Comparison of ENCODE assay signal across 31 cellular contexts in genomic region chr18:69804776-69805501, GRCh38.
"Had no signal": no experiment of that assay in that cellular context is flagged by ENCODE, and none has a peak within 500 bp of the region (broad histone marks: within the 10 kb centered on the region; RNA-seq: fewer than 3 reads in every experiment).

No MANE protein-coding gene starts in this region.

- H3K36me3 ChIP-seq: neural progenitor cell, ovary, right lobe of liver, sigmoid colon, spleen, suprapubic skin, thoracic aorta, thyroid gland, tibial nerve, upper lobe of left lung, vagina had no signal

- H3K27me3 ChIP-seq: neural progenitor cell, ovary, right lobe of liver, sigmoid colon, spleen, suprapubic skin, thyroid gland, tibial nerve, upper lobe of left lung, vagina had no signal

- H3K27me3 Mint-ChIP-seq: naive thymus-derived CD8-positive, alpha-beta T cell; natural killer cell treated with Interleukin-12 subunit alpha and Interleukin-12 subunit beta and Interleukin-15 and Interleukin-18, amount 100 ng/mL, for 72 hours; progenitor cell of endocrine pancreas; stimulated activated memory B cell treated with anti-CD40 and anti-IgM and Interleukin-4, amounts not matched to agents 10 μg/mL and 1 μg/mL and 100 μg/mL, for 72 hours; stimulated activated naive CD8-positive, alpha-beta T cell treated with anti-CD3 and anti-CD28 coated beads, Interleukin-15, amount 100 ng/mL, for 72 hours had no signal

- H2AFZ ChIP-seq: neural progenitor cell, parathyroid adenoma had no signal

- H3K36me3 Mint-ChIP-seq: stimulated activated memory B cell treated with anti-CD40 and anti-IgM and Interleukin-4, amounts not matched to agents 10 μg/mL and 1 μg/mL and 100 μg/mL, for 72 hours had no signal

- H3K4me3 ChIP-seq: neural progenitor cell, ovary, psoas muscle, right lobe of liver, sigmoid colon, smooth muscle cell, spleen, suprapubic skin, thoracic aorta, thyroid gland, tibial nerve, upper lobe of left lung, vagina had no signal

- ATAC-seq: naive thymus-derived CD8-positive, alpha-beta T cell; natural killer cell treated with Interleukin-12 subunit alpha and Interleukin-12 subunit beta and Interleukin-15 and Interleukin-18, amount 100 ng/mL, for 72 hours; psoas muscle; right cardiac atrium; right lobe of liver; stimulated activated memory B cell treated with anti-CD40 and anti-IgM and Interleukin-4, amounts not matched to agents 10 μg/mL and 1 μg/mL and 100 μg/mL, for 72 hours; stimulated activated naive CD8-positive, alpha-beta T cell treated with anti-CD3 and anti-CD28 coated beads, Interleukin-15, amount 100 ng/mL, for 72 hours; stimulated activated naive CD8-positive, alpha-beta T cell treated with anti-CD3 and anti-CD28 coated beads, Interleukin-15, Interleukin-2, amounts not matched to agents 100 U/mL and 50 U/mL, for 24 hours had no signal

- H3K27ac ChIP-seq: neural progenitor cell, ovary, parathyroid adenoma, psoas muscle, right lobe of liver, sigmoid colon, spleen, suprapubic skin, thoracic aorta, thyroid gland, tibial nerve, upper lobe of left lung, vagina had no signal

- H3K9me3 Mint-ChIP-seq: natural killer cell treated with Interleukin-12 subunit alpha and Interleukin-12 subunit beta and Interleukin-15 and Interleukin-18, amount 100 ng/mL, for 72 hours; neural progenitor cell; stimulated activated memory B cell treated with anti-CD40 and anti-IgM and Interleukin-4, amounts not matched to agents 10 μg/mL and 1 μg/mL and 100 μg/mL, for 72 hours had no signal

- H3K4me1 ChIP-seq: neural progenitor cell, parathyroid adenoma, psoas muscle, right lobe of liver, sigmoid colon, spleen, suprapubic skin, thyroid gland, tibial nerve, upper lobe of left lung, vagina had no signal

- H3K4me3 Mint-ChIP-seq: naive thymus-derived CD8-positive, alpha-beta T cell; natural killer cell treated with Interleukin-12 subunit alpha and Interleukin-12 subunit beta and Interleukin-15 and Interleukin-18, amount 100 ng/mL, for 72 hours; neural progenitor cell; stimulated activated memory B cell treated with anti-CD40 and anti-IgM and Interleukin-4, amounts not matched to agents 10 μg/mL and 1 μg/mL and 100 μg/mL, for 72 hours; stimulated activated naive CD8-positive, alpha-beta T cell treated with anti-CD3 and anti-CD28 coated beads, Interleukin-15, amount 100 ng/mL, for 72 hours had no signal

- H3K79me2 ChIP-seq: parathyroid adenoma had no signal

- H3K27ac Mint-ChIP-seq: naive thymus-derived CD8-positive, alpha-beta T cell; natural killer cell treated with Interleukin-12 subunit alpha and Interleukin-12 subunit beta and Interleukin-15 and Interleukin-18, amount 100 ng/mL, for 72 hours; neural progenitor cell; progenitor cell of endocrine pancreas; stimulated activated memory B cell treated with anti-CD40 and anti-IgM and Interleukin-4, amounts not matched to agents 10 μg/mL and 1 μg/mL and 100 μg/mL, for 72 hours had no signal

- H3K4me2 ChIP-seq: neural progenitor cell, smooth muscle cell had no signal

- H3K9me3 ChIP-seq: ovary, psoas muscle, right lobe of liver, spleen, suprapubic skin, thoracic aorta, thyroid gland, upper lobe of left lung, vagina had no signal

- DNase-seq: naive thymus-derived CD8-positive, alpha-beta T cell; occipital lobe; ovary; posterior cingulate gyrus; psoas muscle; right cardiac atrium; right lobe of liver; sigmoid colon; spleen; stimulated activated CD4-positive, alpha-beta T cell treated with anti-CD3 and anti-CD28 coated beads, Interleukin-12 subunit alpha, Interleukin-12 subunit beta, amount 100 ng/mL, for 4 hours; stimulated activated CD4-positive, alpha-beta T cell treated with anti-CD3 and anti-CD28 coated beads, Interleukin-1b, Interleukin-23, amount 100 ng/mL, for 48 hours; stimulated activated CD4-positive, alpha-beta T cell treated with anti-CD3 and anti-CD28 coated beads, Interleukin-4, amount 100 ng/mL, for 1 hour; stimulated activated CD4-positive, alpha-beta T cell treated with anti-CD3 and anti-CD28 coated beads, Interleukin-4, amount 100 ng/mL, for 4 hours; stimulated activated CD8-positive, alpha-beta memory T cell treated with anti-CD3 and anti-CD28 coated beads, Interleukin-4, amount 100 ng/mL, for 48 hours; stimulated activated naive CD4-positive, alpha-beta T cell; stimulated activated naive CD8-positive, alpha-beta T cell treated with anti-CD3 and anti-CD28 coated beads, Interleukin-15, amount 100 ng/mL, for 72 hours; stimulated activated naive CD8-positive, alpha-beta T cell treated with anti-CD3 and anti-CD28 coated beads, Interleukin-15, Interleukin-2, amounts not matched to agents 100 U/mL and 50 U/mL, for 24 hours; substantia nigra; thyroid gland; trophoblast cell; upper lobe of left lung had no signal

- H3K4me1 Mint-ChIP-seq: naive thymus-derived CD8-positive, alpha-beta T cell; neural progenitor cell; stimulated activated memory B cell treated with anti-CD40 and anti-IgM and Interleukin-4, amounts not matched to agents 10 μg/mL and 1 μg/mL and 100 μg/mL, for 72 hours had no signal
